In the genomic region with DNA sequence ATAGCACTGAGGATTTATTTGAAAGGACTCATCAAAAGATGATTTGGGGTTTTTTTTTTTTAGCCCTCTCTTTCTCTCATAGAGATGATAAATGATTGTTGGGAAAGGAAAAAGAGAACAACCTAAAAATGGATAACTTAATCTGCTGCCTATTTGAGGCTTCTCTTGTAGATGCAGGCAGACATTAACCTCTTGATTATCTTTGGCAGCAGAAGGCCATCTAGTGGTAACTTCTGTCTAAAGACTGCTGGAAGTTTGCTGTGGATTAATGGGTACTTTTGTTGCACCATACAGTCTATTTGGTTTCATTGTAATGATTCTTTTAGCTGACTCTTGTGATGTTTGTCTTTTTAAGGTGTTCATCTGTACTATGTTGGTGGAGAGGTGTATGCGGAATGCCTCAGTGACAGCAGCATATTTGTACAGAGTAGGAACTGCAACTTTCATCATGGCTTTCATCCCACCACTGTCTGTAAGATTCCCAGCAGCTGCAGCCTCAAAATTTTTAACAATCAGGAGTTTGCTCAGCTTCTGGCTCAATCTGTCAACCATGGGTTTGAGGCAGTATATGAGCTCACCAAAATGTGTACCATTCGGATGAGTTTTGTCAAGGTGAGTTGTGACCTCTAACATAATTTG, we compare ENCODE assay signal across 9 cellular contexts. TPM values are rescaled to one million over a fixed set of nuclear protein-coding genes. Genes with fewer than 3 reads are reported as not detected.
DNase-seq lines count a peak whose midpoint lies in the region; ATAC-seq, FAIRE-seq and TF ChIP-seq lines count a peak whose summit lies in the region.
"Had no signal": no experiment of that assay in that cellular context is flagged by ENCODE, and none has a peak within 500 bp of the region (broad histone marks: within the 10 kb centered on the region; RNA-seq: fewer than 3 reads in every experiment).

No MANE protein-coding gene starts in this region.

- DNase-seq in NCI-H2107 (lab: John Stamatoyannopoulos, UW) = peak; percentile 4
- no peak for DNase-seq in NCI-H2107 treated with DMSO at 0.1 percent for 48 hours (lab: John Stamatoyannopoulos, UW; ENCODE audit: unreplicated experiment)
- DNase-seq in NCI-H2227 treated with DMSO at 0.1 percent for 48 hours (lab: John Stamatoyannopoulos, UW) = peak; percentile 20
- peak; percentile 71 for DNase-seq in bronchial epithelial cell (ENCODE audit: low read depth)
- no peak for DNase-seq in lower lobe of right lung
- DNase-seq in activated CD4-positive, alpha-beta T cell treated with anti-CD3 and anti-CD28 coated beads for 36 hours = no peak
- no peak for DNase-seq in KG1 (lab: John Stamatoyannopoulos, UW)

- H3K36me3 ChIP-seq in bronchial epithelial cell (ENCODE audit: control insufficient read depth, insufficient read depth, low read length) (peaks cover 4% of the 10 kb centered on the region), lower lobe of right lung (peaks cover 72% of the 10 kb centered on the region)

- H3K4me3 ChIP-seq in bronchial epithelial cell (ENCODE audit: low read depth, low read length) (no peak overlapping the region), lower lobe of right lung (no peak overlapping the region)

- no peaks in the 10 kb centered on the region for H3K9me3 ChIP-seq in lower lobe of right lung

- H3K27me3 Mint-ChIP-seq in activated CD4-positive, alpha-beta T cell treated with anti-CD3 and anti-CD28 coated beads for 36 hours = peaks cover 2% of the 10 kb centered on the region

- intact Hi-C loops in lower lobe of right lung (cut with DNase I) = no loop called here
- intact Hi-C loops in activated CD4-positive, alpha-beta T cell treated with anti-CD3 and anti-CD28 coated beads for 36 hours (cut with DNase I, micrococcal nuclease) = loop anchor here (1.0 to 10.0 kb wide), 4 partner anchors 199 to 287 kb away; no protein-coding TSS in a partner anchor

- CTCF ChIA-PET in activated CD4-positive, alpha-beta T cell treated with anti-CD3 and anti-CD28 coated beads for 36 hours (lab: Charles Lee) = interaction anchor here (0.7 to 2.7 kb wide), 2 partner anchors 11 to 21 kb away, joined by 3 to 9 read pairs; no protein-coding TSS in a partner anchor

- no peaks in the 10 kb centered on the region for H3K4me1 ChIP-seq in lower lobe of right lung

- no peak overlapping the region for H3K27ac Mint-ChIP-seq in activated CD4-positive, alpha-beta T cell treated with anti-CD3 and anti-CD28 coated beads for 36 hours

- no peaks in the 10 kb centered on the region for H3K4me1 Mint-ChIP-seq in activated CD4-positive, alpha-beta T cell treated with anti-CD3 and anti-CD28 coated beads for 36 hours

- no peak overlapping the region for H3K27ac ChIP-seq in lower lobe of right lung

- ATAC-seq in HG02571 (IDR thresholded peaks at IDR 0.05; ENCODE audit: unreplicated experiment) = peak; percentile 62
- ATAC-seq in lower lobe of right lung = peak in 1 of 2 donors; percentile 56
- ATAC-seq in activated CD4-positive, alpha-beta T cell treated with anti-CD3 and anti-CD28 coated beads for 36 hours = no peak

- no peaks in the 10 kb centered on the region for H3K9me3 Mint-ChIP-seq in activated CD4-positive, alpha-beta T cell treated with anti-CD3 and anti-CD28 coated beads for 36 hours (ENCODE audit: low read depth)

- no peak overlapping the region for H3K4me3 Mint-ChIP-seq in activated CD4-positive, alpha-beta T cell treated with anti-CD3 and anti-CD28 coated beads for 36 hours

- no peaks in the 10 kb centered on the region for H3K27me3 ChIP-seq in bronchial epithelial cell (ENCODE audit: control insufficient read depth, insufficient read depth, low read length)
- no peaks in the 10 kb centered on the region for H3K27me3 ChIP-seq in lower lobe of right lung (ENCODE audit: low read depth)

- TF ChIP-seq CTCF in bronchial epithelial cell (IDR thresholded peaks at IDR 0.05; ENCODE audit: insufficient read depth, low read length, severe bottlenecking) = peak; percentile 65
- TF ChIP-seq CTCF in lower lobe of right lung (IDR thresholded peaks at IDR 0.05) = peak; percentile 58

- POLR2A ChIA-PET in activated CD4-positive, alpha-beta T cell treated with anti-CD3 and anti-CD28 coated beads for 36 hours (lab: Charles Lee) = no interaction called here

- no peak for FAIRE-seq in bronchial epithelial cell (lab: Jason Lieb, UNC)

- peaks cover 6% of the 10 kb centered on the region for H3K36me3 Mint-ChIP-seq in activated CD4-positive, alpha-beta T cell treated with anti-CD3 and anti-CD28 coated beads for 36 hours (ENCODE audit: low read depth)

RNA-seq across cellular contexts. Expression of a gene that starts 18.8 kb away (rescaled TPM):
- total RNA-seq in bronchial epithelial cell = not detected in 2 replicates
- not detected for total RNA-seq in lower lobe of right lung
- total RNA-seq in activated CD4-positive, alpha-beta T cell treated with anti-CD3 and anti-CD28 coated beads for 36 hours = not detected
- total RNA-seq: Daoy had no signal

RNA-seq across cellular contexts. Expression of a gene that starts 41.5 kb away (rescaled TPM):
- total RNA-seq in bronchial epithelial cell = 24.6 and 29.7 TPM in 2 replicates
- 61.9 TPM for total RNA-seq in lower lobe of right lung
- 1 to 10 TPM; 5.4 to 7.7 TPM for total RNA-seq in activated CD4-positive, alpha-beta T cell treated with anti-CD3 and anti-CD28 coated beads for 36 hours

Comparison
In these comparisons a context has a peak if more than half of its experiments do, and no peak if none do; other contexts are left out.
1. DNase-seq: peak in NCI-H2107 (single experiment), NCI-H2227 treated with DMSO at 0.1 percent for 48 hours (single experiment) and bronchial epithelial cell (single experiment); none in NCI-H2107 treated with DMSO at 0.1 percent for 48 hours (single experiment), lower lobe of right lung (single experiment), activated CD4-positive, alpha-beta T cell treated with anti-CD3 and anti-CD28 coated beads for 36 hours (single experiment) and KG1 (single experiment).